In genomic region chr1:226891346-226891745, GRCh38 we compare ENCODE assay signal across 26 cellular contexts.
"Had no signal": no experiment of that assay in that cellular context is flagged by ENCODE, and none has a peak within 500 bp of the region (broad histone marks: within the 10 kb centered on the region; RNA-seq: fewer than 3 reads in every experiment).

No MANE protein-coding gene starts in this region.

- H3K9me3 Mint-ChIP-seq: dendritic cell treated with granulocyte-macrophage colony-stimulating factor and Interleukin-4, amounts not matched to agents 40 ng/mL and 50 ng/mL, for 4 days; endodermal cell; natural killer cell; neural crest cell; type B pancreatic cell had no signal

- H3K4me3 ChIP-seq: colonic mucosa, gastrocnemius medialis, lower lobe of right lung, pancreas, right lobe of liver, stomach, thyroid gland had no signal

- H3K27me3 ChIP-seq: colonic mucosa, gastrocnemius medialis, neutrophil, pancreas, right lobe of liver, stomach, thyroid gland had no signal

- H3K27ac Mint-ChIP-seq: natural killer cell, type B pancreatic cell had no signal

- ATAC-seq: esophagus mucosa, gastrocnemius medialis, left colon, natural killer cell had no signal

- H3K27ac ChIP-seq: colonic mucosa, epithelial cell of prostate, gastrocnemius medialis, lower lobe of right lung, neutrophil, pancreas, right lobe of liver, stomach, thyroid gland had no signal

- H3K27me3 Mint-ChIP-seq: dendritic cell treated with granulocyte-macrophage colony-stimulating factor and Interleukin-4, amounts not matched to agents 40 ng/mL and 50 ng/mL, for 4 days; type B pancreatic cell had no signal

- DNase-seq: colonic mucosa; effector CD8-positive, alpha-beta T cell; endodermal cell; gastrocnemius medialis; hippocampal formation; left colon; left ventricle myocardium superior; lower lobe of right lung; natural killer cell; pancreas; retina; small intestine; stimulated activated CD4-positive, alpha-beta T cell treated with anti-CD3 and anti-CD28 coated beads, Interleukin-12 subunit alpha, Interleukin-12 subunit beta, amount 100 ng/mL, for 4 hours; stimulated activated CD4-positive, alpha-beta T cell treated with anti-CD3 and anti-CD28 coated beads, Interleukin-1b, Interleukin-23, amount 100 ng/mL, for 48 hours; stimulated activated CD4-positive, alpha-beta T cell treated with anti-CD3 and anti-CD28 coated beads, Interleukin-4, amount 100 ng/mL, for 1 hour; stimulated activated CD8-positive, alpha-beta memory T cell treated with anti-CD3 and anti-CD28 coated beads, Interleukin-4, amount 100 ng/mL, for 48 hours; stimulated activated naive CD4-positive, alpha-beta T cell treated with Interleukin-2 at 50 U/mL for 16 hours; stomach; thyroid gland had no signal

- H3K36me3 Mint-ChIP-seq: natural killer cell had no signal

- H3K36me3 ChIP-seq: colonic mucosa, neutrophil had no signal

- H3K4me1 Mint-ChIP-seq: endodermal cell, natural killer cell, neural crest cell had no signal

- H3K4me3 Mint-ChIP-seq: dendritic cell treated with granulocyte-macrophage colony-stimulating factor and Interleukin-4, amounts not matched to agents 40 ng/mL and 50 ng/mL, for 4 days; endodermal cell; natural killer cell; neural crest cell; type B pancreatic cell had no signal

- H3K4me1 ChIP-seq: colonic mucosa, gastrocnemius medialis, pancreas, right lobe of liver, stomach, thyroid gland had no signal

- H3K9me3 ChIP-seq: colonic mucosa, gastrocnemius medialis, lower lobe of right lung, neutrophil, pancreas, right lobe of liver, stomach, thyroid gland had no signal
